ENCODE assay signal across 25 cellular contexts in the genomic region with DNA sequence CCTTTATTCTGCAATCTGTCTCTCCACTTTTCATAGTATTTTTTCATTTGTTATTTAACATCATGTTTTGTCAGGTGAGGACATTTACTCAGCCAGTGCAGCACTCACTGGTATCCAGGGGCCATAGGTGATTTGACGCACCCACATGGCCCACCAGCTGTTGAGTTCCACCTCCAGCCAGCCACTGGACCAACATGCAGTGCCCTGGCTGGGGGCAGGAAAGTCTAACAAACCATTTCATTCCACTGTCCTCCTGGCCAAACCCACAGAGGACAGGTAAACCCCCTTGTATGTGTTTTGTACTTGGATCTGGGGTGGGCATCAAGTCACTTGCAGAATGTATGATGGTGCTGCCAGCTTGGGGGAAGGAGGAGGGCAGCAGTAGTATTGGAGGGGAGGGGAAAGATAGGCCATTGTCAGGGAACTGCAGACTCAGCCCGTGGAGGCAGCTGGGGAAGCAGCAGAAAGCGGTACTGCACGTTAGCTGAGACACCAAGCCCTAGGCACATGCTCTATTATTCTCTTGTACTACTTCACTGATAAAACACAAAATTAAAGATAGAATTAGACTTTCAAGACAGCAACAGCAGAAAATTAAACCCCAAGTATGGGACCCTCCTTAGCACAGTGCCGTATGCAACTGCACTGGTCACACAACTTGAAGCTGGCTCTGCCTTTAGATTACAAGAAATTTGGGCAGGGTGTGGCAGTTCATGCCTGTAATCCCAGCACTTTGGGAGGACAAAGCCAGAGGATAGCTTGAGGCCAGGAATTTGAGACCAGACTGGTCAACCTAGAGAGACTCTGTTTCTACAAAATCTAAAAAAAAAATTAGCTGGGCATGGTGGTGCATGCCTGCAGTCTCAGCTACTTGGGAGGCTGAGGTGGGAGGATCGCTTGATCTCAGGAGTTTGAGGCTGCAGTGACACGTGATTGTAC. TPM values are rescaled to one million over a fixed set of nuclear protein-coding genes. Genes with fewer than 3 reads are reported as not detected.
A peak's percentile ranks its signal among the peaks of the same experiment; 100 is the strongest.
DNase-seq lines count a peak whose midpoint lies in the region; ATAC-seq and TF ChIP-seq lines count a peak whose summit lies in the region.
"Had no signal": no experiment of that assay in that cellular context is flagged by ENCODE, and none has a peak within 500 bp of the region (broad histone marks: within the 10 kb centered on the region; RNA-seq: fewer than 3 reads in every experiment).

No MANE protein-coding gene starts in this region.

- ATAC-seq in WTC11 = peak; percentile 44
- ATAC-seq: activated T-cell treated with anti-CD3 and anti-CD28 coated beads, Interleukin-2, amount 50 U/mL, for 72 hours had no signal

- H3K23ac ChIP-seq in trophoblast cell (ENCODE audit: low read length) = no peak overlapping the region

- no peak for TF ChIP-seq EP300 in ovary (IDR thresholded peaks at IDR 0.05)

- CTCF ChIA-PET in WTC11 (lab: Charles Lee) = interaction anchor here (1.1 kb wide), 1 partner anchor 25 kb away, joined by 3 read pairs; a partner anchor contains a TSS

- no peak overlapping the region for H3K18ac ChIP-seq in trophoblast cell (ENCODE audit: low read length)

- peak overlapping the region; percentile 57 for H3K4ac ChIP-seq in trophoblast cell (ENCODE audit: low read depth, low read length)

- peak; percentile 19 for DNase-seq in NCI-H82 (lab: John Stamatoyannopoulos, UW)
- no peak for DNase-seq in NCI-H82 treated with DMSO at 0.1 percent for 48 hours (lab: John Stamatoyannopoulos, UW; ENCODE audit: unreplicated experiment)
- no peak for DNase-seq in WTC11 (ENCODE audit: low spot score)
- peak; percentile 57 to 76 for DNase-seq in trophoblast cell
- no peak for DNase-seq in UCSD-AML1 (lab: John Stamatoyannopoulos, UW; ENCODE audit: unreplicated experiment)
- no peak for DNase-seq in ovary
- DNase-seq in KG1 (lab: John Stamatoyannopoulos, UW) = no peak
- DNase-seq: activated CD8-positive, alpha-beta memory T cell treated with anti-CD3 and anti-CD28 coated beads for 24 hours; activated T-cell treated with anti-CD3 and anti-CD28 coated beads, Interleukin-2, amount 50 U/mL, for 72 hours; AML-193; aorta; central memory CD4-positive, alpha-beta T cell; DND-41; erythroblast; foreskin melanocyte; hypothalamus; NCI-H524 treated with DMSO at 0.1 percent for 48 hours; spleen; stimulated activated CD4-positive, alpha-beta T cell treated with anti-CD3 and anti-CD28 coated beads, Interleukin-4, amount 100 ng/mL, for 24 hours; T-helper 9 cell had no signal

- intact Hi-C loops in ovary (cut with DNase I) = no loop called here

- H3K79me2 ChIP-seq in KMS-11 (ENCODE audit: insufficient read depth, low read depth) (no peaks in the 10 kb centered on the region), trophoblast cell (ENCODE audit: control insufficient read depth, insufficient read depth, low read length, poor library complexity) (no peaks in the 10 kb centered on the region)

- H3K27ac Mint-ChIP-seq in WTC11 = peak overlapping the region; percentile 61; the same call in 1 of the 2 replicates
- H3K27ac Mint-ChIP-seq: activated naive CD4-positive, alpha-beta T cell treated with anti-CD3 and anti-CD28 coated beads, Interleukin-2, amount 50 U/mL, for 24 hours; activated T-cell treated with anti-CD3 and anti-CD28 coated beads, Interleukin-2, amount 50 U/mL, for 72 hours had no signal

- H3K4me1 Mint-ChIP-seq in WTC11 = peaks cover 18% of the 10 kb centered on the region
- H3K4me1 Mint-ChIP-seq: activated naive CD4-positive, alpha-beta T cell treated with anti-CD3 and anti-CD28 coated beads, Interleukin-2, amount 50 U/mL, for 24 hours had no signal

- no peak overlapping the region for H2BK120ac ChIP-seq in trophoblast cell (ENCODE audit: insufficient read depth, low read length, poor library complexity)

- H3K4me2 ChIP-seq in KMS-11 = peak overlapping the region; percentile 94
- H3K4me2 ChIP-seq in trophoblast cell (ENCODE audit: low read length) = no peak overlapping the region

- TF ChIP-seq POLR2A in ovary (IDR thresholded peaks at IDR 0.05) = no peak

- H3K4me1 ChIP-seq in KMS-11 (ENCODE audit: low read depth, poor library complexity, severe bottlenecking) (peaks cover 32% of the 10 kb centered on the region), trophoblast cell (ENCODE audit: control insufficient read depth in 1 of 2, insufficient read depth in 2 of 2, low read length in 2 of 2) (peaks cover 0 to 3% of the 10 kb centered on the region in 2 experiments), ovary (ENCODE audit: insufficient read depth) (no peaks in the 10 kb centered on the region)
- H3K4me1 ChIP-seq: spleen had no signal

- POLR2A ChIA-PET in WTC11 (lab: Charles Lee) = no interaction called here

- H4K91ac ChIP-seq in trophoblast cell (ENCODE audit: low read depth, low read length) = no peak overlapping the region

- H3K79me1 ChIP-seq in trophoblast cell (ENCODE audit: low read length) = no peaks in the 10 kb centered on the region

- no peak overlapping the region for H4K8ac ChIP-seq in trophoblast cell (ENCODE audit: low read depth, low read length)

- no peaks in the 10 kb centered on the region for H3K27me3 Mint-ChIP-seq in WTC11 (ENCODE audit: low read depth)
- H3K27me3 Mint-ChIP-seq: activated naive CD4-positive, alpha-beta T cell treated with anti-CD3 and anti-CD28 coated beads, Interleukin-2, amount 50 U/mL, for 24 hours had no signal

- H2AK5ac ChIP-seq in trophoblast cell (ENCODE audit: low read length) = peak overlapping the region; percentile 69

- no peak overlapping the region for H2BK5ac ChIP-seq in trophoblast cell (ENCODE audit: low read depth, low read length, poor library complexity)

- no peaks in the 10 kb centered on the region for H4K20me1 ChIP-seq in KMS-11 (ENCODE audit: insufficient read depth)

- H3K4me3 ChIP-seq in KMS-11 (IDR thresholded peaks at IDR 0.05; ENCODE audit: insufficient read depth, low read depth, low read length) (no peak overlapping the region), trophoblast cell (ENCODE audit: low read depth, low read length) (no peak overlapping the region), ovary (no peak overlapping the region)
- H3K4me3 ChIP-seq: lung, SK-N-MC, spleen had no signal

- H4K12ac ChIP-seq in trophoblast cell (ENCODE audit: low read depth, low read length) = no peak overlapping the region

- H3K9ac ChIP-seq in KMS-11 (peak overlapping the region; percentile 37; the same call in 1 of the 2 replicates), trophoblast cell (ENCODE audit: low read length) (no peak overlapping the region)

- H3K4me3 Mint-ChIP-seq in WTC11 = no peak overlapping the region
- H3K4me3 Mint-ChIP-seq: activated naive CD4-positive, alpha-beta T cell treated with anti-CD3 and anti-CD28 coated beads, Interleukin-2, amount 50 U/mL, for 24 hours; activated T-cell treated with anti-CD3 and anti-CD28 coated beads, Interleukin-2, amount 50 U/mL, for 72 hours had no signal

- no peaks in the 10 kb centered on the region for H3K36me3 Mint-ChIP-seq in WTC11
- H3K36me3 Mint-ChIP-seq: activated naive CD4-positive, alpha-beta T cell treated with anti-CD3 and anti-CD28 coated beads, Interleukin-2, amount 50 U/mL, for 24 hours had no signal

- no peak overlapping the region for H2BK12ac ChIP-seq in trophoblast cell (ENCODE audit: low read length)

- no peak overlapping the region for H3K14ac ChIP-seq in trophoblast cell (ENCODE audit: low read length)

- no CpG with 5 or more reads among the region's 7 CpGs for WGBS in trophoblast cell (ENCODE audit: extremely low coverage, insufficient coverage, insufficient read length)
- WGBS in ovary, 3 donors = 75 to 80% (median 75%) methylated on average over 7 of the region's 7 CpGs

- H3K27me3 ChIP-seq in KMS-11 (ENCODE audit: insufficient read depth, low read depth) (no peaks in the 10 kb centered on the region), trophoblast cell (ENCODE audit: insufficient read depth, low read length) (no peaks in the 10 kb centered on the region), ovary (no peaks in the 10 kb centered on the region)
- H3K27me3 ChIP-seq: spleen had no signal

- H3K27ac ChIP-seq in KMS-11 (peak overlapping the region; percentile 71), trophoblast cell (ENCODE audit: low read depth, low read length) (no peak overlapping the region), ovary (no peak overlapping the region)
- H3K27ac ChIP-seq: 22Rv1, SK-N-MC had no signal

- TF ChIP-seq CTCF in KMS-11 (conservative IDR thresholded peaks at IDR 0.05; ENCODE audit: low read depth, low read length) (no peak), WTC11 (IDR thresholded peaks at IDR 0.05) (no peak), ovary (IDR thresholded peaks at IDR 0.05) (no peak)

- peaks cover 3% of the 10 kb centered on the region for H3K9me3 ChIP-seq in trophoblast cell (ENCODE audit: insufficient read depth, low read depth, low read length)
- no peaks in the 10 kb centered on the region for H3K9me3 ChIP-seq in ovary
- H3K9me3 ChIP-seq: spleen had no signal

- H2AFZ ChIP-seq in KMS-11 (ENCODE audit: low read depth) (peak overlapping the region; percentile 65), trophoblast cell (ENCODE audit: insufficient read depth, low read length, poor library complexity) (no peak overlapping the region)

- no peaks in the 10 kb centered on the region for H3K36me3 ChIP-seq in KMS-11 (ENCODE audit: insufficient read depth)
- no peaks in the 10 kb centered on the region for H3K36me3 ChIP-seq in trophoblast cell (ENCODE audit: control insufficient read depth in 1 of 2, insufficient read depth in 2 of 2, low read length in 2 of 2)
- no peaks in the 10 kb centered on the region for H3K36me3 ChIP-seq in ovary
- H3K36me3 ChIP-seq: spleen had no signal

- no peaks in the 10 kb centered on the region for H3K9me3 Mint-ChIP-seq in WTC11
- H3K9me3 Mint-ChIP-seq: activated naive CD4-positive, alpha-beta T cell treated with anti-CD3 and anti-CD28 coated beads, Interleukin-2, amount 50 U/mL, for 24 hours; activated T-cell treated with anti-CD3 and anti-CD28 coated beads, Interleukin-2, amount 50 U/mL, for 72 hours had no signal

TF ChIP-seq in WTC11, 78 proteins besides CTCF, POLR2A, EP300 and RAD21 (continues in another document):
- no peak for TF ChIP-seq ETV6 (CRISPR knock-in tag; IDR thresholded peaks at IDR 0.05)
- TF ChIP-seq ZNF219 (CRISPR knock-in tag; IDR thresholded peaks at IDR 0.05; ENCODE audit: borderline replicate concordance) = no peak

RNA-seq across cellular contexts. Expression of a gene that starts 15.4 kb away (rescaled TPM):
- total RNA-seq in WTC11 (2021) = 1,801 to 1,893 TPM (median 1,886 TPM) in 3 replicates
- 2,116 and 2,232 TPM in 2 replicates for polyA plus RNA-seq in trophoblast cell (2013)
- 1,000 to 10,000 TPM; 1,843 to 5,887 (median 2,506) TPM for total RNA-seq in ovary
- 1,000 to 10,000 TPM; 2,953 to 4,596 TPM for polyA plus RNA-seq in ovary

RNA-seq across cellular contexts. Expression of a gene that starts 22.4 kb away (rescaled TPM):
- total RNA-seq in WTC11 (2021) (10.0 to 12.3 TPM (median 12.0 TPM) in 3 replicates), ovary (10 to 100 TPM in 1 of 7 donors, 1 to 10 TPM in 6; 7.5 to 11.1 (median 8.3) TPM)
- polyA plus RNA-seq in trophoblast cell (2013) = 3.1 and 3.4 TPM in 2 replicates
- 1 to 10 TPM; 2.4 to 3.9 TPM for polyA plus RNA-seq in ovary

RNA-seq across cellular contexts. Expression of a gene that starts 25.0 kb away (rescaled TPM):
- total RNA-seq in WTC11 (2021) = 12.6 to 13.5 TPM (median 12.7 TPM) in 3 replicates
- 9.8 and 10.0 TPM in 2 replicates for polyA plus RNA-seq in trophoblast cell (2013)
- total RNA-seq in ovary = 10 to 100 TPM; 15.1 to 24.7 (median 19.3) TPM
- polyA plus RNA-seq in ovary = 10 to 100 TPM in 1 of 2 donors, 1 to 10 TPM in 1; 7.6 to 10.7 TPM

Comparison
In these comparisons a context has a peak if more than half of its experiments do, and no peak if none do; other contexts are left out.
1. DNase-seq: peak in NCI-H82 (single experiment) and trophoblast cell (2 of 2); none in NCI-H82 treated with DMSO at 0.1 percent for 48 hours (single experiment), WTC11 (single experiment), UCSD-AML1 (single experiment), ovary (0 of 5) and KG1 (single experiment).